ENCODE assay signal across 8 cellular contexts in genomic region chr9:97598461-97599288, GRCh38. TPM values are rescaled to one million over a fixed set of nuclear protein-coding genes. Genes with fewer than 3 reads are reported as not detected.
DNase-seq lines count a peak whose midpoint lies in the region; ATAC-seq lines count a peak whose summit lies in the region.

No MANE protein-coding gene starts in this region.

- peak; percentile 74 for DNase-seq in COLO668 (lab: John Stamatoyannopoulos, UW; ENCODE audit: unreplicated experiment)
- peak; percentile 63 for DNase-seq in NCI-H774 (lab: John Stamatoyannopoulos, UW)
- peak; percentile 77 for DNase-seq in activated CD4-positive, alpha-beta memory T cell treated with anti-CD3 and anti-CD28 coated beads for 36 hours
- peak; percentile 74 for DNase-seq in ecto neural progenitor cell (ENCODE audit: low spot score)
- peak; percentile 56 to 64 for DNase-seq in memory B cell (ENCODE audit: low spot score in 2 of 2)
- DNase-seq in stimulated activated CD8-positive, alpha-beta memory T cell treated with anti-CD3 and anti-CD28 coated beads, Interleukin-15, amount 100 ng/mL, for 24 hours (ENCODE audit: low read depth): peak; percentile 26

- no peak overlapping the region for H3K27ac Mint-ChIP-seq in activated CD4-positive, alpha-beta memory T cell treated with anti-CD3 and anti-CD28 coated beads for 36 hours
- H3K27ac Mint-ChIP-seq in memory B cell: no peak overlapping the region

- H3K4me3 Mint-ChIP-seq in activated CD4-positive, alpha-beta memory T cell treated with anti-CD3 and anti-CD28 coated beads for 36 hours: no peak overlapping the region
- peak overlapping the region; percentile 59 for H3K4me3 Mint-ChIP-seq in memory B cell

- peaks cover 8% of the 10 kb centered on the region for H3K36me3 Mint-ChIP-seq in activated CD4-positive, alpha-beta memory T cell treated with anti-CD3 and anti-CD28 coated beads for 36 hours
- peaks cover 13% of the 10 kb centered on the region for H3K36me3 Mint-ChIP-seq in memory B cell

- CTCF ChIA-PET in activated CD4-positive, alpha-beta memory T cell treated with anti-CD3 and anti-CD28 coated beads for 36 hours (lab: Charles Lee): interaction anchor here (0.6 to 10.1 kb wide), 66 partner anchors 8 to 744 kb away, joined by 3 to 225 read pairs (median 5); partner anchors contain the start of genes NCBP1, TDRD7, TMOD1 and TSTD2

- POLR2A ChIA-PET in activated CD4-positive, alpha-beta memory T cell treated with anti-CD3 and anti-CD28 coated beads for 36 hours (lab: Charles Lee): interaction anchor here (0.8 kb wide), 1 partner anchor 129 kb away, joined by 3 read pairs; no protein-coding TSS in a partner anchor

- H3K4me1 Mint-ChIP-seq in activated CD4-positive, alpha-beta memory T cell treated with anti-CD3 and anti-CD28 coated beads for 36 hours (ENCODE audit: low read depth): peaks cover 6% of the 10 kb centered on the region
- peaks cover 8% of the 10 kb centered on the region for H3K4me1 Mint-ChIP-seq in memory B cell

- ATAC-seq in GM19463 (IDR thresholded peaks at IDR 0.05; ENCODE audit: unreplicated experiment) (peak; percentile 81), HG03575 (IDR thresholded peaks at IDR 0.05; ENCODE audit: extremely low read depth, insufficient number of reproducible peaks, low FRiP score, unreplicated experiment) (peak; percentile 72), memory B cell (ENCODE audit: low read depth) (peak; percentile 94)

- intact Hi-C loops in activated CD4-positive, alpha-beta memory T cell treated with anti-CD3 and anti-CD28 coated beads for 36 hours (cut with micrococcal nuclease): loop anchor here (1.0 to 10.0 kb wide), 5 partner anchors 94 to 742 kb away; partner anchors contain the start of genes TDRD7 and TMOD1

- no peaks in the 10 kb centered on the region for H3K9me3 Mint-ChIP-seq in activated CD4-positive, alpha-beta memory T cell treated with anti-CD3 and anti-CD28 coated beads for 36 hours
- no peaks in the 10 kb centered on the region for H3K9me3 Mint-ChIP-seq in memory B cell

- no peaks in the 10 kb centered on the region for H3K27me3 Mint-ChIP-seq in activated CD4-positive, alpha-beta memory T cell treated with anti-CD3 and anti-CD28 coated beads for 36 hours
- H3K27me3 Mint-ChIP-seq in memory B cell: no peaks in the 10 kb centered on the region

RNA-seq across cellular contexts. Expression of gene TSTD2, which starts 34.5 kb away (rescaled TPM):
- total RNA-seq in activated CD4-positive, alpha-beta memory T cell treated with anti-CD3 and anti-CD28 coated beads for 36 hours: 10 to 100 TPM; 10.3 to 13.4 TPM

RNA-seq across cellular contexts. Expression of gene NCBP1, which starts 34.9 kb away (rescaled TPM):
- total RNA-seq in activated CD4-positive, alpha-beta memory T cell treated with anti-CD3 and anti-CD28 coated beads for 36 hours: 10 to 100 TPM; 43.4 to 47.2 TPM

Comparison
In these comparisons a context has a peak if more than half of its experiments do, and no peak if none do; other contexts are left out.
1. Peak in every context shown above with its lines: DNase-seq and ATAC-seq.
2. DNase-seq: peak in every context shown above with its lines; median percentile 77 in activated CD4-positive, alpha-beta memory T cell treated with anti-CD3 and anti-CD28 coated beads for 36 hours; 74 in COLO668; 74 in ecto neural progenitor cell; 63 in NCI-H774; 60 in memory B cell; 26 in stimulated activated CD8-positive, alpha-beta memory T cell treated with anti-CD3 and anti-CD28 coated beads, Interleukin-15, amount 100 ng/mL, for 24 hours.